ENCODE assay signal across 14 cellular contexts in genomic region chr6:151512481-151512880, GRCh38. TPM values are rescaled to one million over a fixed set of nuclear protein-coding genes. Genes with fewer than 3 reads are reported as not detected.
"Had no signal": no experiment of that assay in that cellular context is flagged by ENCODE, and none has a peak within 500 bp of the region (broad histone marks: within the 10 kb centered on the region; RNA-seq: fewer than 3 reads in every experiment).

No MANE protein-coding gene starts in this region.

- H3K9me3 ChIP-seq: right atrium auricular region had no signal

- H3K27me3 Mint-ChIP-seq: activated B cell treated with CpG ODN at 0.5 μM for 24 hours; activated naive CD8-positive, alpha-beta T cell had no signal

- H3K36me3 Mint-ChIP-seq: activated naive CD8-positive, alpha-beta T cell had no signal

- ATAC-seq: activated T-cell treated with anti-CD3 and anti-CD28 coated beads, Interleukin-2, amount 50 U/mL, for 4 hours had no signal

- H3K9me3 Mint-ChIP-seq: activated B cell treated with CpG ODN at 0.5 μM for 24 hours had no signal

- H3K4me1 ChIP-seq: left ventricle myocardium inferior, right atrium auricular region had no signal

- H3K36me3 ChIP-seq: left ventricle myocardium inferior, right atrium auricular region had no signal

- H3K4me3 ChIP-seq: left ventricle myocardium inferior, right atrium auricular region, skin epidermis had no signal

- H3K4me3 Mint-ChIP-seq: activated B cell treated with CpG ODN at 0.5 μM for 24 hours; activated naive CD8-positive, alpha-beta T cell; activated T-cell treated with anti-CD3 and anti-CD28 coated beads, Interleukin-2, amount 50 U/mL, for 4 hours had no signal

- DNase-seq: activated B cell treated with CpG ODN at 0.5 μM for 24 hours; activated CD4-positive, alpha-beta T cell treated with anti-CD3 and anti-CD28 coated beads, Interleukin-2, amount 50 U/mL, for 1 hour; activated gamma-delta T cell; activated T-cell treated with anti-CD3 and anti-CD28 coated beads, Interleukin-2, amount 50 U/mL, for 4 hours; anterior cingulate cortex; cerebellar nuclear complex; dermis blood vessel endothelial cell; erythroblast; left ventricle myocardium inferior; T1000 had no signal

- H3K4me1 Mint-ChIP-seq: activated B cell treated with CpG ODN at 0.5 μM for 24 hours had no signal

- H3K27ac Mint-ChIP-seq: activated B cell treated with CpG ODN at 0.5 μM for 24 hours; activated naive CD8-positive, alpha-beta T cell had no signal

RNA-seq across cellular contexts. Expression of gene CCDC170, which starts 18.7 kb away (rescaled TPM):
- total RNA-seq: activated B cell treated with CpG ODN at 0.5 μM for 24 hours; activated T-cell treated with anti-CD3 and anti-CD28 coated beads, Interleukin-2, amount 50 U/mL, for 4 hours; dermis blood vessel endothelial cell; myocyte had no signal
